In the genomic region with DNA sequence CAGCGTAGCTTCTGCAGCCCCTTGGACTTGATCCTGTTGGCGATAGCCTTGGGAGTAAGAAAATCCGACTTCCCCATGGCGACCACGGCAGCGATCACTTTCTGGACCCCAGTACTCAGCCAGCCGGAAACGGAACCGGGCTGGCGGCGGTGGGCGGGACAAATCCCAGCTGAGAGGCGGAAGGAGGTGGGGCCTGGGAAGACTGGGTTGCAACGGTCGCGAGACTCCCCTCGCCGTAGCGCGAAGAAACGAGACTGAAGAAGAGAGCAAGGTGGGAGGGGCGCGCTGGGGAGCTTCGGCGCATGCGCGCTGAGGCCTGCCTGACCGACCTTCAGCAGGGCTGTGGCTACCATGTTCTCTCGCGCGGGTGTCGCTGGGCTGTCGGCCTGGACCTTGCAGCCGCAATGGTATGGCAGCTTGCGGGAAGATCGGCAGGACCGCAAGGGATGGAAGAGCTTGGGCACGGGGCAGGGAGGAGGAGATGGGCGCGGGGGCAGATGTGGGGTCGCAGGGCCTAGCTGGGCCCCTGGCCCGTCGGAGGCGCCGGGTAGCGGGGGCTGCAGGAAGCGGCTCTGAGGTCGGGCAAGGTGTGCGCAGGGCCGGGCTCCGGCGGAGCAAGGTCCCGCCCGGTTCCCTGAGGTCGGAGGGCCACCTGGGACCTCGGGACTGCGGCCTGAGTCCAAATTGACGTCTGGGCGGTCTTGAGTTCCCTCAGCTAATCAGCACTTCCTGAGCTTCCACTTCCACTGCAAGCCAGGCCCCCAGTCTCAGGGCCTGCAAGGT, we compare ENCODE assay signal across 1 cellular context.
TF ChIP-seq lines count a peak whose summit lies in the region.

A gene (plus strand): TSS at position 321 of the 783 bp plus-strand sequence. CDS start 31 bp downstream, at position 352.
A gene with protein sequence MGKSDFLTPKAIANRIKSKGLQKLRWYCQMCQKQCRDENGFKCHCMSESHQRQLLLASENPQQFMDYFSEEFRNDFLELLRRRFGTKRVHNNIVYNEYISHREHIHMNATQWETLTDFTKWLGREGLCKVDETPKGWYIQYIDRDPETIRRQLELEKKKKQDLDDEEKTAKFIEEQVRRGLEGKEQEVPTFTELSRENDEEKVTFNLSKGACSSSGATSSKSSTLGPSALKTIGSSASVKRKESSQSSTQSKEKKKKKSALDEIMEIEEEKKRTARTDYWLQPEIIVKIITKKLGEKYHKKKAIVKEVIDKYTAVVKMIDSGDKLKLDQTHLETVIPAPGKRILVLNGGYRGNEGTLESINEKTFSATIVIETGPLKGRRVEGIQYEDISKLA (minus strand): TSS at position 137 of the 783 bp plus-strand sequence. CDS start 60 bp downstream, at position 77.

TF ChIP-seq in HepG2, 621 proteins besides CTCF, POLR2A, EP300 and RAD21 (continued from another document and continues in another):
- TF ChIP-seq ZNF773 (CRISPR knock-in tag; IDR thresholded peaks at IDR 0.05; ENCODE audit: borderline replicate concordance): no peak
- TF ChIP-seq MED13 (CRISPR knock-in tag; IDR thresholded peaks at IDR 0.05): 0 out of 2 replicates have a peak, but pooled peaks have one; percentile 75
- TF ChIP-seq, protein P1, sequence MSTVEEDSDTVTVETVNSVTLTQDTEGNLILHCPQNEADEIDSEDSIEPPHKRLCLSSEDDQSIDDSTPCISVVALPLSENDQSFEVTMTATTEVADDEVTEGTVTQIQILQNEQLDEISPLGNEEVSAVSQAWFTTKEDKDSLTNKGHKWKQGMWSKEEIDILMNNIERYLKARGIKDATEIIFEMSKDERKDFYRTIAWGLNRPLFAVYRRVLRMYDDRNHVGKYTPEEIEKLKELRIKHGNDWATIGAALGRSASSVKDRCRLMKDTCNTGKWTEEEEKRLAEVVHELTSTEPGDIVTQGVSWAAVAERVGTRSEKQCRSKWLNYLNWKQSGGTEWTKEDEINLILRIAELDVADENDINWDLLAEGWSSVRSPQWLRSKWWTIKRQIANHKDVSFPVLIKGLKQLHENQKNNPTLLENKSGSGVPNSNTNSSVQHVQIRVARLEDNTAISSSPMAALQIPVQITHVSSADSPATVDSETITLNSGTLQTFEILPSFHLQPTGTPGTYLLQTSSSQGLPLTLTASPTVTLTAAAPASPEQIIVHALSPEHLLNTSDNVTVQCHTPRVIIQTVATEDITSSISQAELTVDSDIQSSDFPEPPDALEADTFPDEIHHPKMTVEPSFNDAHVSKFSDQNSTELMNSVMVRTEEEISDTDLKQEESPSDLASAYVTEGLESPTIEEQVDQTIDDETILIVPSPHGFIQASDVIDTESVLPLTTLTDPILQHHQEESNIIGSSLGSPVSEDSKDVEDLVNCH (CRISPR knock-in tag; IDR thresholded peaks at IDR 0.05): no peak
- no peak for TF ChIP-seq ZNF136 (CRISPR knock-in tag; IDR thresholded peaks at IDR 0.05; ENCODE audit: low read depth)
- 0 out of 2 replicates have a peak, but pooled peaks have one; percentile 73 for TF ChIP-seq ZMAT3 (CRISPR knock-in tag; conservative IDR thresholded peaks at IDR 0.05)
- TF ChIP-seq, protein P2, sequence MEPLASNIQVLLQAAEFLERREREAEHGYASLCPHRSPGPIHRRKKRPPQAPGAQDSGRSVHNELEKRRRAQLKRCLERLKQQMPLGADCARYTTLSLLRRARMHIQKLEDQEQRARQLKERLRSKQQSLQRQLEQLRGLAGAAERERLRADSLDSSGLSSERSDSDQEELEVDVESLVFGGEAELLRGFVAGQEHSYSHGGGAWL (CRISPR knock-in tag; IDR thresholded peaks at IDR 0.05): peak; percentile 65; the same call in 1 of the 2 replicates
- TF ChIP-seq SP5 (CRISPR knock-in tag; IDR thresholded peaks at IDR 0.05; ENCODE audit: borderline replicate concordance, low read depth): peak; percentile 82
- TF ChIP-seq, protein P3, sequence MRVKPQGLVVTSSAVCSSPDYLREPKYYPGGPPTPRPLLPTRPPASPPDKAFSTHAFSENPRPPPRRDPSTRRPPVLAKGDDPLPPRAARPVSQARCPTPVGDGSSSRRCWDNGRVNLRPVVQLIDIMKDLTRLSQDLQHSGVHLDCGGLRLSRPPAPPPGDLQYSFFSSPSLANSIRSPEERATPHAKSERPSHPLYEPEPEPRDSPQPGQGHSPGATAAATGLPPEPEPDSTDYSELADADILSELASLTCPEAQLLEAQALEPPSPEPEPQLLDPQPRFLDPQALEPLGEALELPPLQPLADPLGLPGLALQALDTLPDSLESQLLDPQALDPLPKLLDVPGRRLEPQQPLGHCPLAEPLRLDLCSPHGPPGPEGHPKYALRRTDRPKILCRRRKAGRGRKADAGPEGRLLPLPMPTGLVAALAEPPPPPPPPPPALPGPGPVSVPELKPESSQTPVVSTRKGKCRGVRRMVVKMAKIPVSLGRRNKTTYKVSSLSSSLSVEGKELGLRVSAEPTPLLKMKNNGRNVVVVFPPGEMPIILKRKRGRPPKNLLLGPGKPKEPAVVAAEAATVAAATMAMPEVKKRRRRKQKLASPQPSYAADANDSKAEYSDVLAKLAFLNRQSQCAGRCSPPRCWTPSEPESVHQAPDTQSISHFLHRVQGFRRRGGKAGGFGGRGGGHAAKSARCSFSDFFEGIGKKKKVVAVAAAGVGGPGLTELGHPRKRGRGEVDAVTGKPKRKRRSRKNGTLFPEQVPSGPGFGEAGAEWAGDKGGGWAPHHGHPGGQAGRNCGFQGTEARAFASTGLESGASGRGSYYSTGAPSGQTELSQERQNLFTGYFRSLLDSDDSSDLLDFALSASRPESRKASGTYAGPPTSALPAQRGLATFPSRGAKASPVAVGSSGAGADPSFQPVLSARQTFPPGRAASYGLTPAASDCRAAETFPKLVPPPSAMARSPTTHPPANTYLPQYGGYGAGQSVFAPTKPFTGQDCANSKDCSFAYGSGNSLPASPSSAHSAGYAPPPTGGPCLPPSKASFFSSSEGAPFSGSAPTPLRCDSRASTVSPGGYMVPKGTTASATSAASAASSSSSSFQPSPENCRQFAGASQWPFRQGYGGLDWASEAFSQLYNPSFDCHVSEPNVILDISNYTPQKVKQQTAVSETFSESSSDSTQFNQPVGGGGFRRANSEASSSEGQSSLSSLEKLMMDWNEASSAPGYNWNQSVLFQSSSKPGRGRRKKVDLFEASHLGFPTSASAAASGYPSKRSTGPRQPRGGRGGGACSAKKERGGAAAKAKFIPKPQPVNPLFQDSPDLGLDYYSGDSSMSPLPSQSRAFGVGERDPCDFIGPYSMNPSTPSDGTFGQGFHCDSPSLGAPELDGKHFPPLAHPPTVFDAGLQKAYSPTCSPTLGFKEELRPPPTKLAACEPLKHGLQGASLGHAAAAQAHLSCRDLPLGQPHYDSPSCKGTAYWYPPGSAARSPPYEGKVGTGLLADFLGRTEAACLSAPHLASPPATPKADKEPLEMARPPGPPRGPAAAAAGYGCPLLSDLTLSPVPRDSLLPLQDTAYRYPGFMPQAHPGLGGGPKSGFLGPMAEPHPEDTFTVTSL (CRISPR knock-in tag; IDR thresholded peaks at IDR 0.05; ENCODE audit: borderline replicate concordance): 0 out of 2 replicates have a peak, but pooled peaks have one; percentile 29
- peak; percentile 31; the same call in 1 of the 2 replicates for TF ChIP-seq ZNF292 (CRISPR knock-in tag; IDR thresholded peaks at IDR 0.05; ENCODE audit: borderline replicate concordance, low read depth)
- TF ChIP-seq DR1 (CRISPR knock-in tag; IDR thresholded peaks at IDR 0.05): peak; percentile 78
- TF ChIP-seq, protein P4, sequence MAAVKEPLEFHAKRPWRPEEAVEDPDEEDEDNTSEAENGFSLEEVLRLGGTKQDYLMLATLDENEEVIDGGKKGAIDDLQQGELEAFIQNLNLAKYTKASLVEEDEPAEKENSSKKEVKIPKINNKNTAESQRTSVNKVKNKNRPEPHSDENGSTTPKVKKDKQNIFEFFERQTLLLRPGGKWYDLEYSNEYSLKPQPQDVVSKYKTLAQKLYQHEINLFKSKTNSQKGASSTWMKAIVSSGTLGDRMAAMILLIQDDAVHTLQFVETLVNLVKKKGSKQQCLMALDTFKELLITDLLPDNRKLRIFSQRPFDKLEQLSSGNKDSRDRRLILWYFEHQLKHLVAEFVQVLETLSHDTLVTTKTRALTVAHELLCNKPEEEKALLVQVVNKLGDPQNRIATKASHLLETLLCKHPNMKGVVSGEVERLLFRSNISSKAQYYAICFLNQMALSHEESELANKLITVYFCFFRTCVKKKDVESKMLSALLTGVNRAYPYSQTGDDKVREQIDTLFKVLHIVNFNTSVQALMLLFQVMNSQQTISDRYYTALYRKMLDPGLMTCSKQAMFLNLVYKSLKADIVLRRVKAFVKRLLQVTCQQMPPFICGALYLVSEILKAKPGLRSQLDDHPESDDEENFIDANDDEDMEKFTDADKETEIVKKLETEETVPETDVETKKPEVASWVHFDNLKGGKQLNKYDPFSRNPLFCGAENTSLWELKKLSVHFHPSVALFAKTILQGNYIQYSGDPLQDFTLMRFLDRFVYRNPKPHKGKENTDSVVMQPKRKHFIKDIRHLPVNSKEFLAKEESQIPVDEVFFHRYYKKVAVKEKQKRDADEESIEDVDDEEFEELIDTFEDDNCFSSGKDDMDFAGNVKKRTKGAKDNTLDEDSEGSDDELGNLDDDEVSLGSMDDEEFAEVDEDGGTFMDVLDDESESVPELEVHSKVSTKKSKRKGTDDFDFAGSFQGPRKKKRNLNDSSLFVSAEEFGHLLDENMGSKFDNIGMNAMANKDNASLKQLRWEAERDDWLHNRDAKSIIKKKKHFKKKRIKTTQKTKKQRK (IDR thresholded peaks at IDR 0.05; ENCODE audit: low read length): no peak
- TF ChIP-seq LCORL (IDR thresholded peaks at IDR 0.05): no peak
- peak; percentile 54 for TF ChIP-seq LCORL (CRISPR knock-in tag; IDR thresholded peaks at IDR 0.05)
- TF ChIP-seq, protein P5, sequence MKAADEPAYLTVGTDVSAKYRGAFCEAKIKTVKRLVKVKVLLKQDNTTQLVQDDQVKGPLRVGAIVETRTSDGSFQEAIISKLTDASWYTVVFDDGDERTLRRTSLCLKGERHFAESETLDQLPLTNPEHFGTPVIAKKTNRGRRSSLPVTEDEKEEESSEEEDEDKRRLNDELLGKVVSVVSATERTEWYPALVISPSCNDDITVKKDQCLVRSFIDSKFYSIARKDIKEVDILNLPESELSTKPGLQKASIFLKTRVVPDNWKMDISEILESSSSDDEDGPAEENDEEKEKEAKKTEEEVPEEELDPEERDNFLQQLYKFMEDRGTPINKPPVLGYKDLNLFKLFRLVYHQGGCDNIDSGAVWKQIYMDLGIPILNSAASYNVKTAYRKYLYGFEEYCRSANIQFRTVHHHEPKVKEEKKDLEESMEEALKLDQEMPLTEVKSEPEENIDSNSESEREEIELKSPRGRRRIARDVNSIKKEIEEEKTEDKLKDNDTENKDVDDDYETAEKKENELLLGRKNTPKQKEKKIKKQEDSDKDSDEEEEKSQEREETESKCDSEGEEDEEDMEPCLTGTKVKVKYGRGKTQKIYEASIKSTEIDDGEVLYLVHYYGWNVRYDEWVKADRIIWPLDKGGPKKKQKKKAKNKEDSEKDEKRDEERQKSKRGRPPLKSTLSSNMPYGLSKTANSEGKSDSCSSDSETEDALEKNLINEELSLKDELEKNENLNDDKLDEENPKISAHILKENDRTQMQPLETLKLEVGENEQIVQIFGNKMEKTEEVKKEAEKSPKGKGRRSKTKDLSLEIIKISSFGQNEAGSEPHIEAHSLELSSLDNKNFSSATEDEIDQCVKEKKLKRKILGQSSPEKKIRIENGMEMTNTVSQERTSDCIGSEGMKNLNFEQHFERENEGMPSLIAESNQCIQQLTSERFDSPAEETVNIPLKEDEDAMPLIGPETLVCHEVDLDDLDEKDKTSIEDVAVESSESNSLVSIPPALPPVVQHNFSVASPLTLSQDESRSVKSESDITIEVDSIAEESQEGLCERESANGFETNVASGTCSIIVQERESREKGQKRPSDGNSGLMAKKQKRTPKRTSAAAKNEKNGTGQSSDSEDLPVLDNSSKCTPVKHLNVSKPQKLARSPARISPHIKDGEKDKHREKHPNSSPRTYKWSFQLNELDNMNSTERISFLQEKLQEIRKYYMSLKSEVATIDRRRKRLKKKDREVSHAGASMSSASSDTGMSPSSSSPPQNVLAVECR (CRISPR knock-in tag; IDR thresholded peaks at IDR 0.05; ENCODE audit: borderline replicate concordance): peak; percentile 83
- peak; percentile 92 for TF ChIP-seq GABPA (IDR thresholded peaks at IDR 0.05; ENCODE audit: low read depth, low read length)
- TF ChIP-seq GABPA (CRISPR knock-in tag; IDR thresholded peaks at IDR 0.05; ENCODE audit: low read depth): peak; percentile 98
- TF ChIP-seq, protein P6, sequence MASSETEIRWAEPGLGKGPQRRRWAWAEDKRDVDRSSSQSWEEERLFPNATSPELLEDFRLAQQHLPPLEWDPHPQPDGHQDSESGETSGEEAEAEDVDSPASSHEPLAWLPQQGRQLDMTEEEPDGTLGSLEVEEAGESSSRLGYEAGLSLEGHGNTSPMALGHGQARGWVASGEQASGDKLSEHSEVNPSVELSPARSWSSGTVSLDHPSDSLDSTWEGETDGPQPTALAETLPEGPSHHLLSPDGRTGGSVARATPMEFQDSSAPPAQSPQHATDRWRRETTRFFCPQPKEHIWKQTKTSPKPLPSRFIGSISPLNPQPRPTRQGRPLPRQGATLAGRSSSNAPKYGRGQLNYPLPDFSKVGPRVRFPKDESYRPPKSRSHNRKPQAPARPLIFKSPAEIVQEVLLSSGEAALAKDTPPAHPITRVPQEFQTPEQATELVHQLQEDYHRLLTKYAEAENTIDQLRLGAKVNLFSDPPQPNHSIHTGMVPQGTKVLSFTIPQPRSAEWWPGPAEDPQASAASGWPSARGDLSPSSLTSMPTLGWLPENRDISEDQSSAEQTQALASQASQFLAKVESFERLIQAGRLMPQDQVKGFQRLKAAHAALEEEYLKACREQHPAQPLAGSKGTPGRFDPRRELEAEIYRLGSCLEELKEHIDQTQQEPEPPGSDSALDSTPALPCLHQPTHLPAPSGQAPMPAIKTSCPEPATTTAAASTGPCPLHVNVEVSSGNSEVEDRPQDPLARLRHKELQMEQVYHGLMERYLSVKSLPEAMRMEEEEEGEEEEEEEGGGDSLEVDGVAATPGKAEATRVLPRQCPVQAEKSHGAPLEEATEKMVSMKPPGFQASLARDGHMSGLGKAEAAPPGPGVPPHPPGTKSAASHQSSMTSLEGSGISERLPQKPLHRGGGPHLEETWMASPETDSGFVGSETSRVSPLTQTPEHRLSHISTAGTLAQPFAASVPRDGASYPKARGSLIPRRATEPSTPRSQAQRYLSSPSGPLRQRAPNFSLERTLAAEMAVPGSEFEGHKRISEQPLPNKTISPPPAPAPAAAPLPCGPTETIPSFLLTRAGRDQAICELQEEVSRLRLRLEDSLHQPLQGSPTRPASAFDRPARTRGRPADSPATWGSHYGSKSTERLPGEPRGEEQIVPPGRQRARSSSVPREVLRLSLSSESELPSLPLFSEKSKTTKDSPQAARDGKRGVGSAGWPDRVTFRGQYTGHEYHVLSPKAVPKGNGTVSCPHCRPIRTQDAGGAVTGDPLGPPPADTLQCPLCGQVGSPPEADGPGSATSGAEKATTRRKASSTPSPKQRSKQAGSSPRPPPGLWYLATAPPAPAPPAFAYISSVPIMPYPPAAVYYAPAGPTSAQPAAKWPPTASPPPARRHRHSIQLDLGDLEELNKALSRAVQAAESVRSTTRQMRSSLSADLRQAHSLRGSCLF (CRISPR knock-in tag; IDR thresholded peaks at IDR 0.05; ENCODE audit: borderline replicate concordance): no peak
- no peak for TF ChIP-seq DPF2 (CRISPR knock-in tag; IDR thresholded peaks at IDR 0.05; ENCODE audit: borderline replicate concordance, low read depth)
- TF ChIP-seq, protein P7, sequence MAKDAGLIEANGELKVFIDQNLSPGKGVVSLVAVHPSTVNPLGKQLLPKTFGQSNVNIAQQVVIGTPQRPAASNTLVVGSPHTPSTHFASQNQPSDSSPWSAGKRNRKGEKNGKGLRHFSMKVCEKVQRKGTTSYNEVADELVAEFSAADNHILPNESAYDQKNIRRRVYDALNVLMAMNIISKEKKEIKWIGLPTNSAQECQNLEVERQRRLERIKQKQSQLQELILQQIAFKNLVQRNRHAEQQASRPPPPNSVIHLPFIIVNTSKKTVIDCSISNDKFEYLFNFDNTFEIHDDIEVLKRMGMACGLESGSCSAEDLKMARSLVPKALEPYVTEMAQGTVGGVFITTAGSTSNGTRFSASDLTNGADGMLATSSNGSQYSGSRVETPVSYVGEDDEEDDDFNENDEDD (CRISPR knock-in tag; IDR thresholded peaks at IDR 0.05; ENCODE audit: borderline replicate concordance): peak; percentile 13; the same call in 1 of the 2 replicates
- TF ChIP-seq SMAD9 (CRISPR knock-in tag; IDR thresholded peaks at IDR 0.05): no peak
- TF ChIP-seq ZNF160 (CRISPR knock-in tag; IDR thresholded peaks at IDR 0.05): no peak; the same call in 1 of the 2 replicates
- no peak for TF ChIP-seq ZNF496 (CRISPR knock-in tag; IDR thresholded peaks at IDR 0.05; ENCODE audit: insufficient replicate concordance)
